Comparison of ENCODE assay signal across 30 cellular contexts in the genomic region with DNA sequence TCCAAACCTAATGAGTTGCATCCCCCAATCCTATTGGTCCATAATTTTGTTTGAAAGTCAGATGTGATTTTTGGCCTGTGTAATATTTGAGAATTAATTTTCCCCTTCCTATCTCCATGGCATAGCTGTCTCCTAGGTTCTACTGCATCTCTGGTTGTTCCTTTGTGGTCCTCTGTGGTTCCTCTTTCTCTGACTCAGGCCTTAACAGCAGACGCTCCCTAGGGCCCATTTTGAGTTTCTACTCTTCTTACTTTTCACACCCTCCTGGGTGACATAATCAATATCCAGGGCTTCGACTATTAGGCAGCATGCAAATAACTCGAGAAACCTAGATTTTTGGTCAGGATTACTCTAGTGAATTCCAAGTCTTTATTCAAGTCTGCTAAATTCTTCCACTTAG.
"Had no signal": no experiment of that assay in that cellular context is flagged by ENCODE, and none has a peak within 500 bp of the region (broad histone marks: within the 10 kb centered on the region; RNA-seq: fewer than 3 reads in every experiment).

No MANE protein-coding gene starts in this region.

- H3K9me3 Mint-ChIP-seq: activated CD4-positive, alpha-beta memory T cell treated with anti-CD3 and anti-CD28 coated beads, Interleukin-2, amount 10 ng/mL, durations not matched to agents 7 days and 5 days; activated CD4-positive, alpha-beta T cell treated with anti-CD3 and anti-CD28 coated beads, Interleukin-2, amount 10 ng/mL, durations not matched to agents 7 days and 5 days; activated naive CD4-positive, alpha-beta T cell treated with anti-CD3 and anti-CD28 coated beads, Interleukin-2, amount 10 ng/mL, durations not matched to agents 7 days and 5 days; activated naive CD8-positive, alpha-beta T cell treated with anti-CD3 and anti-CD28 coated beads, Interleukin-2, amount 10 ng/mL, durations not matched to agents 7 days and 5 days; activated T-cell treated with anti-CD3 and anti-CD28 coated beads, Interleukin-2, amount 50 U/mL, for 24 hours; brain had no signal

- H3K27ac ChIP-seq: ascending aorta, breast epithelium, cardiac muscle cell, colonic mucosa, epithelial cell of prostate, esophagus squamous epithelium, gastroesophageal sphincter, heart right ventricle, VCaP had no signal

- H3K36me3 Mint-ChIP-seq: activated naive CD4-positive, alpha-beta T cell treated with anti-CD3 and anti-CD28 coated beads, Interleukin-2, amount 10 ng/mL, durations not matched to agents 7 days and 5 days; activated naive CD4-positive, alpha-beta T cell treated with anti-CD3 and anti-CD28 coated beads, Interleukin-2, amount 50 U/mL, for 72 hours; activated naive CD8-positive, alpha-beta T cell treated with anti-CD3 and anti-CD28 coated beads, Interleukin-2, amount 10 ng/mL, durations not matched to agents 7 days and 5 days; brain; WTC11 had no signal

- H3K27me3 ChIP-seq: ascending aorta, breast epithelium, cardiac muscle cell, colonic mucosa, esophagus squamous epithelium, gastroesophageal sphincter, heart right ventricle had no signal

- ATAC-seq: activated naive CD4-positive, alpha-beta T cell treated with anti-CD3 and anti-CD28 coated beads, Interleukin-2, amount 50 U/mL, for 72 hours; activated T-cell treated with anti-CD3 and anti-CD28 coated beads, Interleukin-2, amount 50 U/mL, for 72 hours; gastroesophageal sphincter; heart right ventricle; WTC11 had no signal

- H3K9me3 ChIP-seq: ascending aorta, breast epithelium, colonic mucosa, esophagus squamous epithelium, gastroesophageal sphincter, heart right ventricle had no signal

- H3K27ac Mint-ChIP-seq: activated CD4-positive, alpha-beta memory T cell treated with anti-CD3 and anti-CD28 coated beads, Interleukin-2, amount 10 ng/mL, durations not matched to agents 7 days and 5 days; activated CD4-positive, alpha-beta T cell treated with anti-CD3 and anti-CD28 coated beads, Interleukin-2, amount 10 ng/mL, durations not matched to agents 7 days and 5 days; activated naive CD4-positive, alpha-beta T cell treated with anti-CD3 and anti-CD28 coated beads, Interleukin-2, amount 10 ng/mL, durations not matched to agents 7 days and 5 days; activated naive CD4-positive, alpha-beta T cell treated with anti-CD3 and anti-CD28 coated beads, Interleukin-2, amount 50 U/mL, for 72 hours; activated naive CD8-positive, alpha-beta T cell treated with anti-CD3 and anti-CD28 coated beads, Interleukin-2, amount 10 ng/mL, durations not matched to agents 7 days and 5 days; activated T-cell treated with anti-CD3 and anti-CD28 coated beads, Interleukin-2, amount 50 U/mL, for 24 hours; activated T-cell treated with anti-CD3 and anti-CD28 coated beads, Interleukin-2, amount 50 U/mL, for 72 hours; WTC11 had no signal

- H3K4me3 Mint-ChIP-seq: activated CD4-positive, alpha-beta memory T cell treated with anti-CD3 and anti-CD28 coated beads, Interleukin-2, amount 10 ng/mL, durations not matched to agents 7 days and 5 days; activated CD4-positive, alpha-beta T cell treated with anti-CD3 and anti-CD28 coated beads, Interleukin-2, amount 10 ng/mL, durations not matched to agents 7 days and 5 days; activated naive CD4-positive, alpha-beta T cell treated with anti-CD3 and anti-CD28 coated beads, Interleukin-2, amount 10 ng/mL, durations not matched to agents 7 days and 5 days; activated naive CD8-positive, alpha-beta T cell treated with anti-CD3 and anti-CD28 coated beads, Interleukin-2, amount 10 ng/mL, durations not matched to agents 7 days and 5 days; activated T-cell treated with anti-CD3 and anti-CD28 coated beads, Interleukin-2, amount 50 U/mL, for 24 hours; activated T-cell treated with anti-CD3 and anti-CD28 coated beads, Interleukin-2, amount 50 U/mL, for 72 hours; brain; WTC11 had no signal

- H3K4me1 Mint-ChIP-seq: activated CD4-positive, alpha-beta memory T cell treated with anti-CD3 and anti-CD28 coated beads, Interleukin-2, amount 10 ng/mL, durations not matched to agents 7 days and 5 days; activated CD4-positive, alpha-beta T cell treated with anti-CD3 and anti-CD28 coated beads, Interleukin-2, amount 10 ng/mL, durations not matched to agents 7 days and 5 days; activated naive CD4-positive, alpha-beta T cell treated with anti-CD3 and anti-CD28 coated beads, Interleukin-2, amount 10 ng/mL, durations not matched to agents 7 days and 5 days; activated naive CD8-positive, alpha-beta T cell treated with anti-CD3 and anti-CD28 coated beads, Interleukin-2, amount 10 ng/mL, durations not matched to agents 7 days and 5 days; brain; WTC11 had no signal

- DNase-seq: activated CD4-positive, alpha-beta memory T cell treated with anti-CD3 and anti-CD28 coated beads, Interleukin-2, amount 10 ng/mL, durations not matched to agents 7 days and 5 days; activated CD4-positive, alpha-beta T cell treated with anti-CD3 and anti-CD28 coated beads for 1 hour; activated CD4-positive, alpha-beta T cell treated with anti-CD3 and anti-CD28 coated beads for 4 hours; activated CD4-positive, alpha-beta T cell treated with anti-CD3 and anti-CD28 coated beads, Interleukin-2, amount 10 ng/mL, durations not matched to agents 7 days and 5 days; activated CD4-positive, alpha-beta T cell treated with anti-CD3 and anti-CD28 coated beads, Interleukin-2, amount 50 U/mL, for 4 hours; activated CD8-positive, alpha-beta memory T cell treated with anti-CD3 and anti-CD28 coated beads, Interleukin-2, amount 50 U/mL, for 48 hours; activated gamma-delta T cell; activated naive CD4-positive, alpha-beta T cell; activated naive CD4-positive, alpha-beta T cell treated with anti-CD3 and anti-CD28 coated beads, Interleukin-2, amount 10 ng/mL, durations not matched to agents 7 days and 5 days; activated naive CD8-positive, alpha-beta T cell treated with anti-CD3 and anti-CD28 coated beads, Interleukin-2, amount 10 ng/mL, durations not matched to agents 7 days and 5 days; activated T-cell treated with anti-CD3 and anti-CD28 coated beads for 4 hours; activated T-cell treated with anti-CD3 and anti-CD28 coated beads, Interleukin-2, amount 50 U/mL, for 24 hours; activated T-cell treated with anti-CD3 and anti-CD28 coated beads, Interleukin-2, amount 50 U/mL, for 72 hours; central memory CD4-positive, alpha-beta T cell; cerebellar nuclear complex; colonic mucosa; effector CD8-positive, alpha-beta T cell; esophagus squamous epithelium; foreskin melanocyte; heart right ventricle; T-helper 2 cell had no signal

- H3K36me3 ChIP-seq: ascending aorta, breast epithelium, cardiac muscle cell, colonic mucosa, esophagus squamous epithelium, gastroesophageal sphincter, heart right ventricle had no signal

- H3K4me3 ChIP-seq: ascending aorta, breast epithelium, cardiac muscle cell, colonic mucosa, esophagus squamous epithelium, gastroesophageal sphincter, heart right ventricle had no signal

- H3K27me3 Mint-ChIP-seq: activated CD4-positive, alpha-beta memory T cell treated with anti-CD3 and anti-CD28 coated beads, Interleukin-2, amount 10 ng/mL, durations not matched to agents 7 days and 5 days; activated CD4-positive, alpha-beta T cell treated with anti-CD3 and anti-CD28 coated beads, Interleukin-2, amount 10 ng/mL, durations not matched to agents 7 days and 5 days; activated naive CD4-positive, alpha-beta T cell treated with anti-CD3 and anti-CD28 coated beads, Interleukin-2, amount 10 ng/mL, durations not matched to agents 7 days and 5 days; activated naive CD8-positive, alpha-beta T cell treated with anti-CD3 and anti-CD28 coated beads, Interleukin-2, amount 10 ng/mL, durations not matched to agents 7 days and 5 days; activated T-cell treated with anti-CD3 and anti-CD28 coated beads, Interleukin-2, amount 50 U/mL, for 24 hours; brain had no signal

- H3K4me1 ChIP-seq: ascending aorta, breast epithelium, colonic mucosa, esophagus squamous epithelium, gastroesophageal sphincter, heart right ventricle had no signal
